Comparison of ENCODE assay signal across 8 cellular contexts in the genomic region with DNA sequence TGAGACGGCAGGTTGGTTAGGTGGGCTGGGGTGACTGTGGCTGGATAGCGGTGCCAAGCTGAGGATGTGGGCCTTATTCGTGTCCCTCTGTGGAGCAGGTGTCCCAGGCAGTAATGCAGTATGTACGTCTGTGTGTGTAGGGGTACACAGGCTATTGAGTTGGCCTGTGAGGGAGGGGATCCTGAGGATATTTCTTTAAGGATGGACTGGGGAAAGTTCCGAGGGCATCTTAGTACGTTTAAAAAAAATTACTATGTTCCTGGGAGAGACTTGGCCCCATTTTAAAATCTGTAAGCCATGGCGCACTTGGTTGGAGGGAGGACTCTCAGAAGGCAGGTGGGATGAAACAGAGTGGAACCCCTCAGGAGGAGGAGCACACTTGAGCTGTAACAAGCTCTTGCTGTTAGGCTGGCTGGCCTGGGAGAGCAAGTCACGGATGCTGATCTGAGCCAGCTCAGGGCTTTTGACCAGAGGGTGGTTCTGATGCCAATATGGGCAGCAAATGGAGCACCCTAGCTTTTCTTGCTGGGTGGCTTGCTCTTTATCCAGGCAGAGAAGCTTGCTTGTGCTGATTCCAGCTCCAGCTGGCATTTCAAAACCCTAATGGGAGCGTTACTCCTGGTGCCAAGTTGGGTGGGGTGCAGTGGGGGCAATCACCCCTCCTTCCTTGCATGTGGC. TPM values are rescaled to one million over a fixed set of nuclear protein-coding genes. Genes with fewer than 3 reads are reported as not detected.
DNase-seq lines count a peak whose midpoint lies in the region; ATAC-seq, FAIRE-seq and TF ChIP-seq lines count a peak whose summit lies in the region.

No MANE protein-coding gene starts in this region.

- peak overlapping the region; percentile 96 for H3K4me3 Mint-ChIP-seq in Calu3 (ENCODE audit: low read depth, unreplicated experiment)
- peak overlapping the region; percentile 93 for H3K4me3 Mint-ChIP-seq in activated B cell treated with CpG ODN at 0.5 μM for 24 hours

- peak overlapping the region; percentile 98 for H3K4me3 ChIP-seq in fibroblast of pulmonary artery (replicated peaks; ENCODE audit: low read depth, low read length)

- ATAC-seq in HG02943 (IDR thresholded peaks at IDR 0.05; ENCODE audit: low read depth, unreplicated experiment) (peak; percentile 1), activated B cell treated with CpG ODN at 0.5 μM for 24 hours (ENCODE audit: low read depth) (peak; percentile 4), omental fat pad (ENCODE audit: low FRiP score) (peak; percentile 19), HG02678 (IDR thresholded peaks at IDR 0.05; ENCODE audit: unreplicated experiment) (no peak)

- H3K9me3 Mint-ChIP-seq in Calu3 (ENCODE audit: low read depth, unreplicated experiment): peaks cover 3% of the 10 kb centered on the region
- H3K9me3 Mint-ChIP-seq in activated B cell treated with CpG ODN at 0.5 μM for 24 hours: no peaks in the 10 kb centered on the region

- no TSS peak for BruUV-seq in Calu3 (replicated peaks; lab: Mats Ljungman, UMichigan)

- H3K4me1 Mint-ChIP-seq in Calu3 (ENCODE audit: low read depth, unreplicated experiment) (peaks cover 15% of the 10 kb centered on the region), activated B cell treated with CpG ODN at 0.5 μM for 24 hours (peaks cover 46% of the 10 kb centered on the region)

- no peak for FAIRE-seq in D721Med (lab: Jason Lieb, UNC)

- H3K27ac Mint-ChIP-seq in Calu3 (ENCODE audit: unreplicated experiment): peak overlapping the region; percentile 96
- peak overlapping the region; percentile 87 for H3K27ac Mint-ChIP-seq in activated B cell treated with CpG ODN at 0.5 μM for 24 hours

- POLR2A ChIA-PET in activated B cell treated with CpG ODN at 0.5 μM for 24 hours (lab: Charles Lee): interaction anchor here (0.6 to 2.6 kb wide), 10 partner anchors 9 to 617 kb away, joined by 3 to 21 read pairs (median 4); a partner anchor contains a TSS

- CTCF ChIA-PET in Calu3 (lab: Charles Lee) (no interaction called here), activated B cell treated with CpG ODN at 0.5 μM for 24 hours (lab: Charles Lee) (no interaction called here)

- DNase-seq in Calu3 (no peak), activated B cell treated with CpG ODN at 0.5 μM for 24 hours (no peak), fibroblast of pulmonary artery (ENCODE audit: low read depth) (no peak), omental fat pad (ENCODE audit: low spot score) (no peak), D721Med (ENCODE audit: insufficient read length, low spot score) (no peak), HuH-7.5 (ENCODE audit: low spot score) (no peak)

- H3K36me3 Mint-ChIP-seq in Calu3 (ENCODE audit: insufficient read depth, unreplicated experiment) (peaks cover 23% of the 10 kb centered on the region), activated B cell treated with CpG ODN at 0.5 μM for 24 hours (ENCODE audit: low read depth) (peaks cover 16% of the 10 kb centered on the region)

- H3K27me3 Mint-ChIP-seq in Calu3 (ENCODE audit: unreplicated experiment) (no peaks in the 10 kb centered on the region), activated B cell treated with CpG ODN at 0.5 μM for 24 hours (no peaks in the 10 kb centered on the region)

- intact Hi-C loops in Calu3 (cut with micrococcal nuclease; ENCODE audit: unreplicated experiment): no loop called here
- intact Hi-C loops in activated B cell treated with CpG ODN at 0.5 μM for 24 hours (cut with micrococcal nuclease): loop anchor here (5.0 kb wide), 1 partner anchor 1392 kb away; a partner anchor contains a TSS

- TF ChIP-seq CTCF in Calu3 (IDR thresholded peaks at IDR 0.05; ENCODE audit: unreplicated experiment) (no peak), activated B cell treated with CpG ODN at 0.5 μM for 24 hours (IDR thresholded peaks at IDR 0.05) (no peak), fibroblast of pulmonary artery (IDR thresholded peaks at IDR 0.05; ENCODE audit: low read length, missing control alignments) (no peak), omental fat pad (IDR thresholded peaks at IDR 0.05) (no peak), D721Med (IDR thresholded peaks at IDR 0.05; ENCODE audit: insufficient read depth, missing control alignments) (no peak)

RNA-seq across cellular contexts. Expression of a gene that starts 0.8 kb away (rescaled TPM):
- total RNA-seq in Calu3 (2022) (19.9 and 26.0 TPM in 2 replicates), activated B cell treated with CpG ODN at 0.5 μM for 24 hours (30.5 and 30.8 TPM in 2 replicates), omental fat pad (100 to 1,000 TPM; 106 to 214 (median 165) TPM)

RNA-seq across cellular contexts. Expression of a gene that starts 30.1 kb away (rescaled TPM):
- 21.2 and 22.9 TPM in 2 replicates for total RNA-seq in Calu3 (2022)
- total RNA-seq in activated B cell treated with CpG ODN at 0.5 μM for 24 hours: 22.1 and 28.9 TPM in 2 replicates
- total RNA-seq in omental fat pad: 1 to 10 TPM; 4.3 to 7.9 (median 5.0) TPM

RNA-seq across cellular contexts. Expression of a gene that starts 30.3 kb away (rescaled TPM):
- total RNA-seq in Calu3 (2022) (5.2 and 5.6 TPM in 2 replicates), activated B cell treated with CpG ODN at 0.5 μM for 24 hours (4.1 and 5.1 TPM in 2 replicates), omental fat pad (1 to 10 TPM; 2.8 to 6.1 (median 3.9) TPM)
